Comparison of ENCODE assay signal across 1 cellular context in genomic region chr13:46160474-46161066, GRCh38.
TF ChIP-seq lines count a peak whose summit lies in the region.

No MANE protein-coding gene starts in this region.

TF ChIP-seq in WTC11, 78 proteins besides CTCF, POLR2A, EP300 and RAD21 (continued from another document):
- TF ChIP-seq, protein P1, sequence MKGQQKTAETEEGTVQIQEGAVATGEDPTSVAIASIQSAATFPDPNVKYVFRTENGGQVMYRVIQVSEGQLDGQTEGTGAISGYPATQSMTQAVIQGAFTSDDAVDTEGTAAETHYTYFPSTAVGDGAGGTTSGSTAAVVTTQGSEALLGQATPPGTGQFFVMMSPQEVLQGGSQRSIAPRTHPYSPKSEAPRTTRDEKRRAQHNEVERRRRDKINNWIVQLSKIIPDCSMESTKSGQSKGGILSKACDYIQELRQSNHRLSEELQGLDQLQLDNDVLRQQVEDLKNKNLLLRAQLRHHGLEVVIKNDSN (CRISPR knock-in tag; IDR thresholded peaks at IDR 0.05) = no peak
- no peak for TF ChIP-seq ZNF219 (CRISPR knock-in tag; IDR thresholded peaks at IDR 0.05; ENCODE audit: borderline replicate concordance)
- no peak for TF ChIP-seq ESRRA (CRISPR knock-in tag; IDR thresholded peaks at IDR 0.05; ENCODE audit: borderline replicate concordance)
